ENCODE assay signal across 19 cellular contexts in the genomic region with DNA sequence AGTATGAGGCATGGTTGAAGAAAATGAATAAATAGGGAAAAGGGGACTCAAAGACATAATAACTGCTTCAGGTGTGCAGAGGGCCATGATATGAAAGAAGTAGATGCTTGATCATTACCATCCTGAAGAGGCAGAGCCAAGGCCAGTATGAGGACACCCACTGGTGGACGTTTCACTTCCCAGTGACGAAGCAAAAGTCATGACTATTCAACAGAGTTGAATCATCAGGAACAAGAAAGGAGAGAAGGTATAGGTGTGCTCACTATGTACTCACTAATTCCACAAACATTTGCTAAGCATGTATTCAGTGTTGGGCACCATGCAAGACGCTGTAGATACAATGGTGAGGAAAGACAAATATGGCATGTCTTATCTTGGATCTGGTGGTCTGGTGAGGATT.
A peak's percentile ranks its signal among the peaks of the same experiment; 100 is the strongest.
DNase-seq lines count a peak whose midpoint lies in the region; ATAC-seq, FAIRE-seq and TF ChIP-seq lines count a peak whose summit lies in the region.
"Had no signal": no experiment of that assay in that cellular context is flagged by ENCODE, and none has a peak within 500 bp of the region (broad histone marks: within the 10 kb centered on the region; RNA-seq: fewer than 3 reads in every experiment).

No MANE protein-coding gene starts in this region.

- H3K9me1 ChIP-seq in keratinocyte (ENCODE audit: control insufficient read depth, extremely low read depth, insufficient read depth, low read length): no peaks in the 10 kb centered on the region

- peak; percentile 7 to 23 for ATAC-seq in activated T-cell treated with anti-CD3 and anti-CD28 coated beads, Interleukin-2, amount 50 U/mL, for 4 hours
- ATAC-seq in activated T-helper 17 cell treated with anti-CD3 and anti-CD28 coated beads, Interleukin-2, amount 50 U/mL, for 72 hours (replicated peaks): peak; percentile 92
- ATAC-seq: A549 had no signal

- H3K4me1 Mint-ChIP-seq in activated T-cell treated with anti-CD3 and anti-CD28 coated beads, Interleukin-2, amount 50 U/mL, for 4 hours (ENCODE audit: low read depth): no peaks in the 10 kb centered on the region
- H3K4me1 Mint-ChIP-seq in activated T-cell treated with anti-CD3 and anti-CD28 coated beads, Interleukin-2, amount 50 U/mL, for 24 hours (ENCODE audit: low read depth): peaks cover 3% of the 10 kb centered on the region
- no peaks in the 10 kb centered on the region for H3K4me1 Mint-ChIP-seq in activated T-helper 17 cell treated with anti-CD3 and anti-CD28 coated beads, Interleukin-2, amount 50 U/mL, for 72 hours
- H3K4me1 Mint-ChIP-seq: CD4-positive, alpha-beta memory T cell had no signal

- no peak for TF ChIP-seq EP300 in tibial nerve (IDR thresholded peaks at IDR 0.05)

- H3K36me3 Mint-ChIP-seq in activated T-cell treated with anti-CD3 and anti-CD28 coated beads, Interleukin-2, amount 50 U/mL, for 4 hours (ENCODE audit: insufficient read depth): no peaks in the 10 kb centered on the region
- H3K36me3 Mint-ChIP-seq in activated T-cell treated with anti-CD3 and anti-CD28 coated beads, Interleukin-2, amount 50 U/mL, for 24 hours (ENCODE audit: low read depth): no peaks in the 10 kb centered on the region
- no peaks in the 10 kb centered on the region for H3K36me3 Mint-ChIP-seq in activated T-helper 17 cell treated with anti-CD3 and anti-CD28 coated beads, Interleukin-2, amount 50 U/mL, for 72 hours (ENCODE audit: low read depth)
- H3K36me3 Mint-ChIP-seq: CD4-positive, alpha-beta memory T cell had no signal

- no peak overlapping the region for H2AFZ ChIP-seq in keratinocyte (ENCODE audit: control insufficient read depth, low read length)
- H2AFZ ChIP-seq: GM23338 had no signal

- 88 to 93% methylated on average over 3 of the region's 3 CpGs for WGBS in tibial nerve, 2 donors

- dilution Hi-C loops in keratinocyte (cut with MboI; ENCODE audit: extremely low pct_ligation_motif_present, low sequenced_read_pairs): no loop called here

- no peaks in the 10 kb centered on the region for H3K9me3 ChIP-seq in keratinocyte (ENCODE audit: control insufficient read depth, low read depth, low read length)
- peaks cover 0 to 4% (median 0%) of the 10 kb centered on the region in 4 donors for H3K9me3 ChIP-seq in tibial nerve
- H3K9me3 ChIP-seq: A549 had no signal

- no peaks in the 10 kb centered on the region for H3K9me3 Mint-ChIP-seq in activated T-cell treated with anti-CD3 and anti-CD28 coated beads, Interleukin-2, amount 50 U/mL, for 4 hours
- peaks cover 2% of the 10 kb centered on the region for H3K9me3 Mint-ChIP-seq in activated T-cell treated with anti-CD3 and anti-CD28 coated beads, Interleukin-2, amount 50 U/mL, for 24 hours
- no peaks in the 10 kb centered on the region for H3K9me3 Mint-ChIP-seq in activated T-helper 17 cell treated with anti-CD3 and anti-CD28 coated beads, Interleukin-2, amount 50 U/mL, for 72 hours
- H3K9me3 Mint-ChIP-seq: GM23338 had no signal

- H3K4me2 ChIP-seq in keratinocyte (ENCODE audit: control insufficient read depth, extremely low read depth, insufficient read depth, low read depth, low read length): no peak overlapping the region
- H3K4me2 ChIP-seq: A549 had no signal

- no peak overlapping the region for H3K9ac ChIP-seq in keratinocyte (ENCODE audit: control insufficient read depth, extremely low read depth, insufficient read depth, low read length)

- H3K4me1 ChIP-seq in keratinocyte (ENCODE audit: control insufficient read depth, extremely low read depth, insufficient read depth, low read length) (no peaks in the 10 kb centered on the region), tibial nerve (peaks cover 0 to 16% (median 0%) of the 10 kb centered on the region in 4 donors)
- H3K4me1 ChIP-seq: A549 had no signal

- no peak overlapping the region for H3K27ac ChIP-seq in keratinocyte (ENCODE audit: control insufficient read depth, insufficient read depth, low read length)
- no peak overlapping the region for H3K27ac ChIP-seq in tibial nerve
- H3K27ac ChIP-seq: A549 had no signal

- no peaks in the 10 kb centered on the region for H4K20me1 ChIP-seq in keratinocyte (ENCODE audit: control insufficient read depth, extremely low read depth, insufficient read depth, low read length)

- no peak overlapping the region for H3K4me3 Mint-ChIP-seq in activated T-cell treated with anti-CD3 and anti-CD28 coated beads, Interleukin-2, amount 50 U/mL, for 4 hours
- no peak overlapping the region for H3K4me3 Mint-ChIP-seq in activated T-cell treated with anti-CD3 and anti-CD28 coated beads, Interleukin-2, amount 50 U/mL, for 24 hours
- no peak overlapping the region for H3K4me3 Mint-ChIP-seq in activated T-helper 17 cell treated with anti-CD3 and anti-CD28 coated beads, Interleukin-2, amount 50 U/mL, for 72 hours
- H3K4me3 Mint-ChIP-seq: GM23338 had no signal

- peak in 1 of 3 experiments; percentile 25 for TF ChIP-seq CTCF in keratinocyte (optimal IDR thresholded peaks at IDR 0.05 in 1 of 3, IDR thresholded peaks at IDR 0.05 in 1 of 3, conservative IDR thresholded peaks at IDR 0.05 in 1 of 3; ENCODE audit: extremely low read depth in 1 of 3, insufficient read depth in 2 of 3, low read length in 3 of 3)
- no peak for TF ChIP-seq CTCF in tibial nerve (IDR thresholded peaks at IDR 0.05)

- H3K27me3 Mint-ChIP-seq in activated T-cell treated with anti-CD3 and anti-CD28 coated beads, Interleukin-2, amount 50 U/mL, for 4 hours (ENCODE audit: low read depth): no peaks in the 10 kb centered on the region
- no peaks in the 10 kb centered on the region for H3K27me3 Mint-ChIP-seq in activated T-cell treated with anti-CD3 and anti-CD28 coated beads, Interleukin-2, amount 50 U/mL, for 24 hours
- no peaks in the 10 kb centered on the region for H3K27me3 Mint-ChIP-seq in activated T-helper 17 cell treated with anti-CD3 and anti-CD28 coated beads, Interleukin-2, amount 50 U/mL, for 72 hours
- H3K27me3 Mint-ChIP-seq: CD4-positive, alpha-beta memory T cell had no signal

- no peak overlapping the region for H3K27ac Mint-ChIP-seq in activated T-cell treated with anti-CD3 and anti-CD28 coated beads, Interleukin-2, amount 50 U/mL, for 24 hours
- H3K27ac Mint-ChIP-seq in activated T-helper 17 cell treated with anti-CD3 and anti-CD28 coated beads, Interleukin-2, amount 50 U/mL, for 72 hours: peak overlapping the region; percentile 10
- H3K27ac Mint-ChIP-seq: CD4-positive, alpha-beta memory T cell; GM23338 had no signal

- no peak overlapping the region for H3K4me3 ChIP-seq in keratinocyte (ENCODE audit: control insufficient read depth in 2 of 3, extremely low read depth in 1 of 3, insufficient read depth in 2 of 3, low read depth in 1 of 3, low read length in 3 of 3)
- no peak overlapping the region for H3K4me3 ChIP-seq in tibial nerve
- H3K4me3 ChIP-seq: A549, GM23338 had no signal

- TF ChIP-seq POLR2A in tibial nerve (IDR thresholded peaks at IDR 0.05): no peak

- H3K79me2 ChIP-seq in keratinocyte (ENCODE audit: control insufficient read depth, insufficient read depth, low read length): no peaks in the 10 kb centered on the region

- H3K36me3 ChIP-seq in keratinocyte (ENCODE audit: control insufficient read depth in 2 of 2, extremely low read depth in 1 of 2, insufficient read depth in 2 of 2, low read length in 2 of 2): no peaks in the 10 kb centered on the region
- H3K36me3 ChIP-seq in tibial nerve: no peaks in the 10 kb centered on the region

- H3K27me3 ChIP-seq in keratinocyte (ENCODE audit: control insufficient read depth, extremely low read depth, insufficient read depth, low read length) (no peaks in the 10 kb centered on the region), tibial nerve (no peaks in the 10 kb centered on the region)

- FAIRE-seq in keratinocyte (lab: Jason Lieb, UNC): peak; percentile 63
- FAIRE-seq: A549, GM12891, GM18507 had no signal

- DNase-seq in activated T-cell treated with anti-CD3 and anti-CD28 coated beads, Interleukin-2, amount 50 U/mL, for 4 hours: no peak
- no peak for DNase-seq in activated T-cell treated with anti-CD3 and anti-CD28 coated beads, Interleukin-2, amount 50 U/mL, for 24 hours
- DNase-seq in keratinocyte (ENCODE audit: low read depth, low spot score) (no peak), CD1c-positive myeloid dendritic cell (ENCODE audit: extremely low spot score) (no peak), tibial nerve (ENCODE audit: low spot score in 2 of 2) (no peak), cerebellar cortex (ENCODE audit: low spot score) (no peak)
- DNase-seq: CD4-positive, alpha-beta memory T cell; EL; NCI-H1694 treated with DMSO at 0.1 percent for 48 hours; NCI-H2107; NCI-H2227 treated with DMSO at 0.1 percent for 48 hours; NCI-H82; RPMI8226; SIG-M5 had no signal
